In genomic region chr17:61837175-61838051, GRCh38 we compare ENCODE assay signal across 8 cellular contexts. TPM values are rescaled to one million over a fixed set of nuclear protein-coding genes. Genes with fewer than 3 reads are reported as not detected.
DNase-seq lines count a peak whose midpoint lies in the region; ATAC-seq and TF ChIP-seq lines count a peak whose summit lies in the region.

No MANE protein-coding gene starts in this region.

- TF ChIP-seq CTCF in OCI-LY1 (IDR thresholded peaks at IDR 0.05; ENCODE audit: low read length), result peak; percentile 63
- peak; percentile 30 to 61 (median 38) for TF ChIP-seq CTCF in gastroesophageal sphincter (IDR thresholded peaks at IDR 0.05)
- TF ChIP-seq CTCF in prostate gland (IDR thresholded peaks at IDR 0.05), result peak; percentile 28 to 74 (median 57)

- H3K9ac ChIP-seq in OCI-LY1 (ENCODE audit: low read length), result no peak overlapping the region

- peaks cover 23% of the 10 kb centered on the region for H3K36me3 ChIP-seq in OCI-LY1 (ENCODE audit: insufficient read depth, low read length)
- H3K36me3 ChIP-seq in gastroesophageal sphincter, result no peaks in the 10 kb centered on the region
- H3K36me3 ChIP-seq in prostate gland, result no peaks in the 10 kb centered on the region

- no peak for TF ChIP-seq EP300 in gastroesophageal sphincter (IDR thresholded peaks at IDR 0.05)

- DNase-seq in DMS 273 (lab: John Stamatoyannopoulos, UW; ENCODE audit: unreplicated experiment) (peak; percentile 81), HS-27A (ENCODE audit: low read depth) (peak; percentile 27), prostate gland (ENCODE audit: low spot score) (peak; percentile 47)
- DNase-seq in activated T-cell treated with anti-CD3 and anti-CD28 coated beads, Interleukin-2, amount 50 U/mL, for 48 hours, result peak; percentile 49 to 54

- H3K4me1 ChIP-seq in OCI-LY1 (ENCODE audit: insufficient read depth, low read length, severe bottlenecking) (no peaks in the 10 kb centered on the region), gastroesophageal sphincter (no peaks in the 10 kb centered on the region), prostate gland (replicated peaks) (no peaks in the 10 kb centered on the region)

- no peak overlapping the region for H3K27ac ChIP-seq in OCI-LY1 (ENCODE audit: low read depth, low read length, poor library complexity, severe bottlenecking)
- H3K27ac ChIP-seq in gastroesophageal sphincter, result no peak overlapping the region
- no peak overlapping the region for H3K27ac ChIP-seq in prostate gland

- H2AFZ ChIP-seq in OCI-LY1 (ENCODE audit: low read length), result no peak overlapping the region

- H3K27me3 ChIP-seq in OCI-LY1 (ENCODE audit: insufficient read depth, low read length), result no peaks in the 10 kb centered on the region
- H3K27me3 ChIP-seq in gastroesophageal sphincter, result no peaks in the 10 kb centered on the region
- H3K27me3 ChIP-seq in prostate gland (replicated peaks; ENCODE audit: insufficient read depth), result no peaks in the 10 kb centered on the region

- no peak overlapping the region for H3K4me2 ChIP-seq in OCI-LY1 (ENCODE audit: low read length)

- H4K20me1 ChIP-seq in OCI-LY1 (ENCODE audit: insufficient read depth, low read length), result no peaks in the 10 kb centered on the region

- intact Hi-C loops in prostate gland (cut with DNase I), result loop anchor here (10.0 kb wide), 1 partner anchor 283 kb away; no protein-coding TSS in a partner anchor

- H3F3A ChIP-seq in OCI-LY1 (ENCODE audit: insufficient read depth, low read length), result no peaks in the 10 kb centered on the region

- H3K9me3 ChIP-seq in OCI-LY1 (ENCODE audit: low read length) (no peaks in the 10 kb centered on the region), gastroesophageal sphincter (no peaks in the 10 kb centered on the region), prostate gland (no peaks in the 10 kb centered on the region)

- H3K9me2 ChIP-seq in OCI-LY1 (ENCODE audit: low read depth, low read length), result no peaks in the 10 kb centered on the region

- TF ChIP-seq POLR2A in gastroesophageal sphincter (IDR thresholded peaks at IDR 0.05) (no peak), prostate gland (IDR thresholded peaks at IDR 0.05) (no peak)

- ATAC-seq in gastroesophageal sphincter, result no peak
- no peak for ATAC-seq in HG03139 (IDR thresholded peaks at IDR 0.05; ENCODE audit: unreplicated experiment)
- ATAC-seq in GM19452 (IDR thresholded peaks at IDR 0.05; ENCODE audit: unreplicated experiment), result no peak

- no peaks in the 10 kb centered on the region for H3K79me2 ChIP-seq in OCI-LY1 (ENCODE audit: insufficient read depth, low read length)

- 32 to 44% methylated on average over 4 of the region's 4 CpGs for WGBS in gastroesophageal sphincter (ENCODE audit: low coverage in 1 of 2), 2 donors
- WGBS in prostate gland, result 48% methylated on average over 4 of the region's 4 CpGs

- H3K4me3 ChIP-seq in OCI-LY1 (ENCODE audit: low read depth, low read length, poor library complexity, severe bottlenecking), result no peak overlapping the region
- no peak overlapping the region for H3K4me3 ChIP-seq in gastroesophageal sphincter
- H3K4me3 ChIP-seq in prostate gland, result no peak overlapping the region

RNA-seq across cellular contexts. Expression of gene BRIP1, which starts 25.9 kb away (rescaled TPM):
- 1 to 10 TPM in 1 of 4 donors, under 1 TPM in 3; 0.15 to 1.1 (median 0.29) TPM for total RNA-seq in gastroesophageal sphincter
- 1 to 10 TPM; 1.3 to 3.9 TPM for total RNA-seq in prostate gland

Comparison
In these comparisons a context has a peak if more than half of its experiments do, and no peak if none do; other contexts are left out.
1. DNase-seq: peak in every context shown above with its lines; median percentile 81 in DMS 273; 52 in activated T-cell treated with anti-CD3 and anti-CD28 coated beads, Interleukin-2, amount 50 U/mL, for 48 hours; 47 in prostate gland; 27 in HS-27A.